8 cellular contexts compared by ENCODE assay signal in genomic region chr7:152437157-152437575, GRCh38. TPM values are rescaled to one million over a fixed set of nuclear protein-coding genes. Genes with fewer than 3 reads are reported as not detected.
DNase-seq lines count a peak whose midpoint lies in the region; ATAC-seq, FAIRE-seq and TF ChIP-seq lines count a peak whose summit lies in the region.
"Not testable (repeated sequence)": the region's sequence is repeated elsewhere in the genome, so short reads cannot be mapped to it uniquely, and the experiment has no call there.

No MANE protein-coding gene starts in this region.

- not testable (repeated sequence) for ATAC-seq in T-helper 17 cell

- FAIRE-seq in astrocyte (lab: Jason Lieb, UNC) = not testable (repeated sequence)

- peak overlapping the region; percentile 83 to 90 (median 86) for H3K4me3 Mint-ChIP-seq in CD4-positive, alpha-beta memory T cell
- H3K4me3 Mint-ChIP-seq in T-helper 17 cell (peak overlapping the region; percentile 77), astrocyte (ENCODE audit: unreplicated experiment) (peak overlapping the region; percentile 88), osteocyte (ENCODE audit: unreplicated experiment) (peak overlapping the region; percentile 78)

- H3K27me3 Mint-ChIP-seq in CD4-positive, alpha-beta memory T cell; T-helper 17 cell; astrocyte (ENCODE audit: low read depth, unreplicated experiment); osteocyte (ENCODE audit: unreplicated experiment): not testable (repeated sequence)

- peak overlapping the region; percentile 79 for H2AFZ ChIP-seq in astrocyte (ENCODE audit: low read depth, low read length)

- H3K9ac ChIP-seq in astrocyte (ENCODE audit: low read length) = peak overlapping the region; percentile 90

- intact Hi-C loops in CD4-positive, alpha-beta memory T cell (cut with micrococcal nuclease) = loop anchor here (5.0 kb wide), 1 partner anchor 915 kb away; no protein-coding TSS in a partner anchor
- intact Hi-C loops in testis (cut with DNase I; ENCODE audit: low total_unique reads) = not testable (repeated sequence)

- H3K9me3 ChIP-seq in CD4-positive, alpha-beta memory T cell (ENCODE audit: control insufficient read depth in 1 of 2, low read length in 2 of 2); KOPT-K1 (ENCODE audit: insufficient read depth, low read length, poor library complexity, severe bottlenecking); T-helper 17 cell (ENCODE audit: control insufficient read depth, low read length, poor library complexity, severe bottlenecking); astrocyte (ENCODE audit: insufficient read depth, low read depth, low read length); testis: not testable (repeated sequence)

- peak overlapping the region; percentile 85 to 97 (median 96) for H3K27ac Mint-ChIP-seq in CD4-positive, alpha-beta memory T cell
- peak overlapping the region; percentile 79 for H3K27ac Mint-ChIP-seq in T-helper 17 cell
- peak overlapping the region; percentile 94 for H3K27ac Mint-ChIP-seq in astrocyte (ENCODE audit: unreplicated experiment)
- peak overlapping the region; percentile 92 for H3K27ac Mint-ChIP-seq in osteocyte (ENCODE audit: unreplicated experiment)

- CTCF ChIA-PET in CD4-positive, alpha-beta memory T cell (lab: Charles Lee; ENCODE audit: partially characterized antibody) = not testable (repeated sequence)

- H4K20me1 ChIP-seq in astrocyte (ENCODE audit: insufficient read depth, low read length) = peaks cover 27% of the 10 kb centered on the region

- not testable (repeated sequence) for H3K9me3 Mint-ChIP-seq in CD4-positive, alpha-beta memory T cell; astrocyte (ENCODE audit: unreplicated experiment); osteocyte (ENCODE audit: unreplicated experiment)

- TF ChIP-seq POLR2A in testis (IDR thresholded peaks at IDR 0.05) = not testable (repeated sequence)

- peaks cover 24% of the 10 kb centered on the region for H3K4me1 ChIP-seq in CD4-positive, alpha-beta memory T cell (ENCODE audit: insufficient read depth, low read length)
- H3K4me1 ChIP-seq in astrocyte (ENCODE audit: insufficient read depth, low read length) = peaks cover 11% of the 10 kb centered on the region
- H3K4me1 ChIP-seq in testis = not testable (repeated sequence)

- POLR2A ChIA-PET in CD4-positive, alpha-beta memory T cell (lab: Charles Lee; ENCODE audit: partially characterized antibody) = interaction anchor here (1.4 to 4.8 kb wide), 2 partner anchors 23 to 26 kb away, joined by 4 to 49 read pairs; no protein-coding TSS in a partner anchor

- H3K4me2 ChIP-seq in astrocyte (ENCODE audit: low read length) = peak overlapping the region; percentile 91

- not testable (repeated sequence) for H3K27me3 ChIP-seq in CD4-positive, alpha-beta memory T cell (ENCODE audit: insufficient read depth, low read length); astrocyte (ENCODE audit: insufficient read depth, low read length); kidney epithelial cell (ENCODE audit: control insufficient read depth, insufficient read depth, low read length); testis

- H3K79me2 ChIP-seq in astrocyte (ENCODE audit: insufficient read depth, low read length) = peaks cover 30% of the 10 kb centered on the region

- H3K36me3 Mint-ChIP-seq in CD4-positive, alpha-beta memory T cell = peaks cover 0 to 15% of the 10 kb centered on the region in 2 donors
- H3K36me3 Mint-ChIP-seq in T-helper 17 cell (ENCODE audit: low read depth); astrocyte (ENCODE audit: low read depth, unreplicated experiment); osteocyte (ENCODE audit: unreplicated experiment): not testable (repeated sequence)

- not testable (repeated sequence) for H3K36me3 ChIP-seq in CD4-positive, alpha-beta memory T cell (ENCODE audit: insufficient read depth, low read length); KOPT-K1 (ENCODE audit: insufficient read depth, low read length); astrocyte (ENCODE audit: insufficient read depth, low read length); kidney epithelial cell (ENCODE audit: control insufficient read depth, insufficient read depth, low read length); testis (ENCODE audit: low read depth, missing control alignments)

- DNase-seq in CD4-positive, alpha-beta memory T cell; T-helper 17 cell; astrocyte (ENCODE audit: low read depth); epithelial cell of esophagus (ENCODE audit: low read depth); kidney epithelial cell (ENCODE audit: low read depth); osteocyte (ENCODE audit: extremely low spot score, unreplicated experiment); testis: not testable (repeated sequence)

- not testable (repeated sequence) for TF ChIP-seq CTCF in astrocyte (IDR thresholded peaks at IDR 0.05; ENCODE audit: insufficient read depth, low read depth, low read length); epithelial cell of esophagus (IDR thresholded peaks at IDR 0.05; ENCODE audit: insufficient read depth, low read depth, low read length, missing control alignments); kidney epithelial cell (IDR thresholded peaks at IDR 0.05; ENCODE audit: insufficient read depth, low read length, poor library complexity, severe bottlenecking); osteocyte (IDR thresholded peaks at IDR 0.05); testis (IDR thresholded peaks at IDR 0.05)

- peak overlapping the region; percentile 88 for H3K27ac ChIP-seq in CD4-positive, alpha-beta memory T cell (ENCODE audit: low read depth, low read length)
- H3K27ac ChIP-seq in KOPT-K1 (ENCODE audit: low read depth, low read length, poor library complexity, severe bottlenecking) = peak overlapping the region; percentile 78
- peak overlapping the region; percentile 77 for H3K27ac ChIP-seq in astrocyte (ENCODE audit: low read depth, low read length)
- H3K27ac ChIP-seq in testis = peak overlapping the region; percentile 52 to 98

- H3K4me3 ChIP-seq in CD4-positive, alpha-beta memory T cell (ENCODE audit: low read length in 2 of 2) = peak overlapping the region; percentile 17 to 70
- H3K4me3 ChIP-seq in astrocyte (ENCODE audit: insufficient read depth, low read depth, low read length) = peak overlapping the region; percentile 63
- peak overlapping the region; percentile 55 for H3K4me3 ChIP-seq in epithelial cell of esophagus (ENCODE audit: low read length)
- H3K4me3 ChIP-seq in kidney epithelial cell (ENCODE audit: low read depth, low read length) = peak overlapping the region; percentile 43
- H3K4me3 ChIP-seq in testis = peak overlapping the region; percentile 65 to 76

- WGBS in testis, 2 donors = 25 to 26% methylated on average over 7 of the region's 7 CpGs

- peaks cover 11 to 32% (median 16%) of the 10 kb centered on the region in 4 donors for H3K4me1 Mint-ChIP-seq in CD4-positive, alpha-beta memory T cell
- H3K4me1 Mint-ChIP-seq in T-helper 17 cell (peaks cover 23% of the 10 kb centered on the region), osteocyte (ENCODE audit: unreplicated experiment) (peaks cover 24% of the 10 kb centered on the region)
- not testable (repeated sequence) for H3K4me1 Mint-ChIP-seq in astrocyte (ENCODE audit: low read depth, unreplicated experiment)

RNA-seq across cellular contexts. Expression of gene KMT2C, which starts 1.4 kb away (rescaled TPM):
- total RNA-seq in CD4-positive, alpha-beta memory T cell = 100 to 1,000 TPM; 114 to 129 TPM
- polyA plus RNA-seq in CD4-positive, alpha-beta memory T cell = 10 to 100 TPM in 1 of 2 donors, 1 to 10 TPM in 1; 2.7 to 34.6 TPM
- 100 to 1,000 TPM; 151 to 154 TPM for total RNA-seq in T-helper 17 cell
- total RNA-seq in astrocyte = 54.1 and 59.0 TPM in 2 replicates
- total RNA-seq in kidney epithelial cell = 29.0 and 35.1 TPM in 2 replicates
- 71.8 and 76.2 TPM in 2 replicates for total RNA-seq in osteocyte
- 100 to 1,000 TPM; 154 to 167 TPM for total RNA-seq in testis
- polyA plus RNA-seq in testis (ENCODE audit: insufficient read depth, low read depth, low replicate concordance) = 32.8 TPM
